Comparison of ENCODE assay signal across 8 cellular contexts in genomic region chr11:94768602-94769511, GRCh38. TPM values are rescaled to one million over a fixed set of nuclear protein-coding genes. Genes with fewer than 3 reads are reported as not detected.
DNase-seq lines count a peak whose midpoint lies in the region; ATAC-seq and TF ChIP-seq lines count a peak whose summit lies in the region.

No MANE protein-coding gene starts in this region.

- ATAC-seq in T-cell (replicated peaks in 1 of 4) (peak in 1 of 4 experiments; percentile 12), aorta (ENCODE audit: low FRiP score) (peak; percentile 80), HG02610 (IDR thresholded peaks at IDR 0.05; ENCODE audit: unreplicated experiment) (no peak)

- no peak overlapping the region for H3K27ac Mint-ChIP-seq in T-cell

- POLR2A ChIA-PET in T-cell (lab: Charles Lee): no interaction called here

- peaks cover 32 to 47% of the 10 kb centered on the region in 2 donors for H3K27me3 Mint-ChIP-seq in T-cell

- CTCF ChIA-PET in T-cell (lab: Charles Lee): no interaction called here

- H3K36me3 Mint-ChIP-seq in T-cell: no peaks in the 10 kb centered on the region

- DNase-seq in G401 (ENCODE audit: low spot score) (peak; percentile 38), HFF-Myc (ENCODE audit: extremely low read depth, low read depth) (no peak), T-cell (no peak), esophagus squamous epithelium (lab: John Stamatoyannopoulos, UW) (no peak), aorta (peak; percentile 61 to 85), DMS153 (lab: John Stamatoyannopoulos, UW) (no peak)

- H3K9me3 ChIP-seq in esophagus squamous epithelium (no peaks in the 10 kb centered on the region), muscle layer of duodenum (ENCODE audit: control insufficient read depth in 1 of 2, low read length in 2 of 2) (no peaks in the 10 kb centered on the region), aorta (ENCODE audit: control insufficient read depth, low read length) (no peaks in the 10 kb centered on the region)

- intact Hi-C loops in esophagus squamous epithelium (cut with DNase I): no loop called here
- intact Hi-C loops in aorta (cut with DNase I): loop anchor here in 1 of 2 donors (10.0 kb wide), 1 partner anchor 144 kb away; no protein-coding TSS in a partner anchor

- peak overlapping the region in 2 of 3 donors; percentile 52 to 59 for H3K4me3 Mint-ChIP-seq in T-cell

- H3K9me3 Mint-ChIP-seq in T-cell: no peaks in the 10 kb centered on the region

- H3K4me1 ChIP-seq in esophagus squamous epithelium (peaks cover 0 to 62% (median 28%) of the 10 kb centered on the region in 3 donors), muscle layer of duodenum (ENCODE audit: control insufficient read depth in 1 of 2, insufficient read depth in 2 of 2, low read length in 2 of 2) (peaks cover 9 to 35% of the 10 kb centered on the region in 2 donors), aorta (ENCODE audit: control insufficient read depth in 1 of 2, insufficient read depth in 2 of 2, low read length in 2 of 2) (peaks cover 0 to 7% of the 10 kb centered on the region in 2 donors)

- in situ Hi-C loops in G401 (cut with HindIII; ENCODE audit: low sequenced_read_pairs): no loop called here

- peaks cover 8 to 12% (median 10%) of the 10 kb centered on the region in 3 donors for H3K4me1 Mint-ChIP-seq in T-cell

- H3K4me3 ChIP-seq in HFF-Myc (replicated peaks; ENCODE audit: low read depth, low read length): peak overlapping the region; percentile 92
- peak overlapping the region; percentile 64 to 92 (median 83) for H3K4me3 ChIP-seq in esophagus squamous epithelium
- H3K4me3 ChIP-seq in muscle layer of duodenum (ENCODE audit: low read depth in 1 of 2, low read length in 2 of 2): peak overlapping the region; percentile 80 to 82
- peak overlapping the region; percentile 78 to 99 for H3K4me3 ChIP-seq in aorta (ENCODE audit: low read length in 2 of 2)

- H3K27ac ChIP-seq in esophagus squamous epithelium: peak overlapping the region; percentile 93 to 99 (median 95)
- peak overlapping the region; percentile 86 for H3K27ac ChIP-seq in muscle layer of duodenum (ENCODE audit: low read length)
- peak overlapping the region; percentile 54 to 86 for H3K27ac ChIP-seq in aorta (ENCODE audit: low read depth in 1 of 2, low read length in 2 of 2)

- no peaks in the 10 kb centered on the region for H3K36me3 ChIP-seq in esophagus squamous epithelium
- H3K36me3 ChIP-seq in muscle layer of duodenum (ENCODE audit: control insufficient read depth in 1 of 2, insufficient read depth in 2 of 2, low read length in 2 of 2): no peaks in the 10 kb centered on the region
- no peaks in the 10 kb centered on the region for H3K36me3 ChIP-seq in aorta (ENCODE audit: control insufficient read depth in 1 of 2, insufficient read depth in 2 of 2, low read length in 1 of 2)

- H3K27me3 ChIP-seq in esophagus squamous epithelium (no peaks in the 10 kb centered on the region), muscle layer of duodenum (ENCODE audit: low read depth, low read length) (no peaks in the 10 kb centered on the region), aorta (ENCODE audit: control insufficient read depth in 1 of 2, insufficient read depth in 2 of 2, low read length in 1 of 2) (no peaks in the 10 kb centered on the region)

- TF ChIP-seq CTCF in HFF-Myc (IDR thresholded peaks at IDR 0.05; ENCODE audit: low read depth, low read length, missing control alignments) (no peak), esophagus squamous epithelium (IDR thresholded peaks at IDR 0.05) (no peak)

- WGBS in esophagus squamous epithelium, 2 donors: 3 to 5% methylated on average over 8 of the region's 87 CpGs
- 0% methylated on average over 78 to 87 of the region's 87 CpGs for WGBS in aorta, 2 donors

- no peak for TF ChIP-seq POLR2A in esophagus squamous epithelium (IDR thresholded peaks at IDR 0.05)

RNA-seq across cellular contexts. Expression of gene AMOTL1, which starts 0.7 kb away (rescaled TPM):
- 33.0 and 45.9 TPM in 2 replicates for total RNA-seq in G401 (2014; rRNA removed; shearing (Covaris generic))
- 1 to 10 TPM in 1 of 5 donors, under 1 TPM in 4; 0.07 to 1.2 (median 0.35) TPM for total RNA-seq in T-cell
- 10 to 100 TPM; 47.2 to 91.6 (median 66.9) TPM for total RNA-seq in esophagus squamous epithelium
- 10 to 100 TPM; 66.2 to 78.5 TPM for total RNA-seq in aorta
- polyA plus RNA-seq in aorta: 10 to 100 TPM; 12.5 to 13.0 TPM

Comparison
In these comparisons a context has a peak if more than half of its experiments do, and no peak if none do; other contexts are left out.
1. DNase-seq: peak in G401 (single experiment) and aorta (2 of 2); none in HFF-Myc (single experiment), T-cell (0 of 34), esophagus squamous epithelium (single experiment) and DMS153 (single experiment).
2. RNA of gene AMOTL1, which starts 0.7 kb away (total RNA-seq): 66.2 to 78.5 TPM in aorta, 47.2 to 91.6 TPM in esophagus squamous epithelium and 33.0 to 45.9 TPM in G401; 0.07 to 1.2 TPM in T-cell; every median in the first group is over 10 times any median in the second.
3. Peak in every context shown above with its lines, with median percentiles within 50 percentile points of each other: H3K4me3 ChIP-seq and H3K27ac ChIP-seq.